ENCODE assay signal across 10 cellular contexts in genomic region chr13:97953376-97953970, GRCh38. TPM values are rescaled to one million over a fixed set of nuclear protein-coding genes. Genes with fewer than 3 reads are reported as not detected.
DNase-seq lines count a peak whose midpoint lies in the region; ATAC-seq and TF ChIP-seq lines count a peak whose summit lies in the region.
"Had no signal": no experiment of that assay in that cellular context is flagged by ENCODE, and none has a peak within 500 bp of the region (broad histone marks: within the 10 kb centered on the region; RNA-seq: fewer than 3 reads in every experiment).

Gene IPO5, plus strand, starts transcription at chr13:97953675. Its CDS starts 23,022 bp downstream, at chr13:97976697.

- CTCF ChIA-PET in mammary epithelial cell (lab: Charles Lee; ENCODE audit: low non-redundant PET): no interaction called here

- H3K9me3 ChIP-seq in mammary epithelial cell (replicated peaks; ENCODE audit: insufficient read depth, low read length): no peaks in the 10 kb centered on the region
- H3K9me3 ChIP-seq in liver (ENCODE audit: control insufficient read depth in 4 of 4, low read length in 3 of 4): no peaks in the 10 kb centered on the region
- H3K9me3 ChIP-seq in thymus (ENCODE audit: control insufficient read depth): no peaks in the 10 kb centered on the region

- no peak within 1 kb of the TSS for H2AFZ ChIP-seq in mammary epithelial cell (ENCODE audit: low read depth, low read length)

- no peak within 1 kb of the TSS for H3K4me3 ChIP-seq in mammary epithelial cell (replicated peaks in 1 of 3; ENCODE audit: insufficient read depth in 1 of 3, low read depth in 2 of 3, low read length in 3 of 3)
- H3K4me3 ChIP-seq in liver (ENCODE audit: low read depth in 1 of 3, low read length in 3 of 3): no peak within 1 kb of the TSS
- H3K4me3 ChIP-seq in thymus (ENCODE audit: low read length): no peak within 1 kb of the TSS

- H3K36me3 ChIP-seq in mammary epithelial cell (ENCODE audit: insufficient read depth, low read length) (no peaks in the 10 kb centered on the region), liver (ENCODE audit: control insufficient read depth in 4 of 4, insufficient read depth in 3 of 4, low read depth in 1 of 4, low read length in 3 of 4) (no peaks in the 10 kb centered on the region), thymus (ENCODE audit: control insufficient read depth, insufficient read depth) (no peaks in the 10 kb centered on the region)

- H3K27me3 ChIP-seq in mammary epithelial cell (ENCODE audit: insufficient read depth, low read length) (no peaks in the 10 kb centered on the region), liver (ENCODE audit: control insufficient read depth in 4 of 4, insufficient read depth in 4 of 4, low read length in 3 of 4) (no peaks in the 10 kb centered on the region), thymus (ENCODE audit: control insufficient read depth, insufficient read depth) (no peaks in the 10 kb centered on the region)

- DNase-seq in NCI-H460 (ENCODE audit: extremely low read depth, low read depth) (no peak), mammary epithelial cell (no peak), retina (no peak), HCEC 1CT (no peak)
- DNase-seq: activated CD8-positive, alpha-beta memory T cell treated with anti-CD3 and anti-CD28 coated beads for 24 hours; NCI-H1092 had no signal

- WGBS in mammary epithelial cell (ENCODE audit: low coverage, missing lambda C conversion rate): 83% methylated on average over 10 of the region's 10 CpGs
- 74% methylated on average over 10 of the region's 10 CpGs for WGBS in liver
- WGBS in thymus: 74% methylated on average over 10 of the region's 10 CpGs

- H4K20me1 ChIP-seq in mammary epithelial cell (ENCODE audit: insufficient read depth, low read length): no peaks in the 10 kb centered on the region

- no peaks in the 10 kb centered on the region for H3K4me1 ChIP-seq in mammary epithelial cell (ENCODE audit: insufficient read depth, low read length)
- no peaks in the 10 kb centered on the region for H3K4me1 ChIP-seq in liver (ENCODE audit: control insufficient read depth in 4 of 4, insufficient read depth in 4 of 4, low read length in 3 of 4)
- no peaks in the 10 kb centered on the region for H3K4me1 ChIP-seq in thymus (ENCODE audit: control insufficient read depth, insufficient read depth, low read length)

- no TSS peak for BruUV-seq in mammary epithelial cell (replicated peaks; lab: Mats Ljungman, UMichigan)

- H3K9ac ChIP-seq in mammary epithelial cell (ENCODE audit: insufficient read depth, low read length): no peak within 1 kb of the TSS
- no peak within 1 kb of the TSS for H3K9ac ChIP-seq in liver (ENCODE audit: low read depth in 1 of 2, low read length in 2 of 2)

- no peak for ATAC-seq in HG02870 (IDR thresholded peaks at IDR 0.05; ENCODE audit: unreplicated experiment)
- ATAC-seq: stimulated activated memory B cell treated with anti-CD40 and anti-IgM and Interleukin-4, amounts not matched to agents 10 μg/mL and 1 μg/mL and 100 μg/mL, for 72 hours had no signal

- TF ChIP-seq CTCF in mammary epithelial cell (conservative IDR thresholded peaks at IDR 0.05 in 1 of 2, IDR thresholded peaks at IDR 0.05 in 1 of 2; ENCODE audit: extremely low read depth in 1 of 2, insufficient read depth in 1 of 2, low read depth in 1 of 2, low read length in 2 of 2) (no peak), liver (IDR thresholded peaks at IDR 0.05; ENCODE audit: low read depth, low read length, missing input control) (no peak)

- in situ Hi-C loops in mammary epithelial cell (cut with MboI; ENCODE audit: low sequenced_read_pairs in 2 of 2): no loop called here

- dilution Hi-C loops in mammary epithelial cell (cut with HindIII; ENCODE audit: low sequenced_read_pairs): no loop called here

- H3K4me2 ChIP-seq in mammary epithelial cell (ENCODE audit: insufficient read depth, low read depth, low read length): no peak within 1 kb of the TSS

- no peaks in the 10 kb centered on the region for H3K79me2 ChIP-seq in mammary epithelial cell (ENCODE audit: insufficient read depth, low read length)

- intact Hi-C loops in mammary epithelial cell (cut with micrococcal nuclease): no loop called here

- no peak for TF ChIP-seq RAD21 in liver (IDR thresholded peaks at IDR 0.05)

- no peak within 1 kb of the TSS for H3K27ac ChIP-seq in mammary epithelial cell (ENCODE audit: insufficient read depth, low read depth, low read length)
- H3K27ac ChIP-seq in liver (ENCODE audit: low read depth in 1 of 2, low read length in 2 of 2): no peak within 1 kb of the TSS
- no peak within 1 kb of the TSS for H3K27ac ChIP-seq in thymus (ENCODE audit: low read depth)

TF ChIP-seq in liver, 16 proteins besides CTCF, POLR2A, EP300 and RAD21:
- TF ChIP-seq HNF4G (IDR thresholded peaks at IDR 0.05): no peak

RNA-seq across cellular contexts. Expression of gene IPO5, which starts in this region (rescaled TPM):
- 128 and 132 TPM in 2 replicates for total RNA-seq in NCI-H460 (2014; rRNA removed; shearing (Covaris generic))
- 117 and 143 TPM in 2 replicates for polyA plus RNA-seq in NCI-H460 (2014; cell fraction: nucleus; rRNA removed)
- total RNA-seq in mammary epithelial cell (100 to 1,000 TPM; 157 to 175 TPM), liver (10 to 100 TPM; 71.0 to 92.8 TPM)
- polyA plus RNA-seq in mammary epithelial cell (90.0 TPM), liver (10 to 100 TPM; 19.2 to 22.1 TPM), thymus (35.0 TPM)
- 201 TPM for polyA minus RNA-seq in mammary epithelial cell
